Comparison of ENCODE assay signal across 19 cellular contexts in the genomic region with DNA sequence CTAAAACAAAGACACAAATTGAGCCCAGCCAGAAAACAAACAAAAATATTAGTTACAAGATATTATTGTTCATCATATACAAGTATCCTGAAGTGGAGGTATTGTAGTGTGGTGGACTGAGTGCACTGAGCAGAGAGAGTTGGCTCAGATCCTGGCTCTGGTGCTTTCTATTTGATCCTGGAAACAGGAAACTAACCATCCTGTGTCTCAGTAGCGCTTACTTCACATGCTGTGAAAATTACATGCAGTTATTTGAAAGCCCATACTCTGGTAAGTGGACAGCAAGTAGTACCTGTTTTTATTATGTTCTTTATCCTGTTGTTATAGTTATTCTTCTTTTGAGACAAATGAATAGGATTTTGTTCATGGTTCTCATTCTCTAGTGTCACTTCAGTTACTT.
DNase-seq lines count a peak whose midpoint lies in the region; ATAC-seq, FAIRE-seq and TF ChIP-seq lines count a peak whose summit lies in the region.
"Had no signal": no experiment of that assay in that cellular context is flagged by ENCODE, and none has a peak within 500 bp of the region (broad histone marks: within the 10 kb centered on the region; RNA-seq: fewer than 3 reads in every experiment).

No MANE protein-coding gene starts in this region.

- H3K36me3 Mint-ChIP-seq in endodermal cell (ENCODE audit: low read depth) (no peaks in the 10 kb centered on the region), neural progenitor cell (peaks cover 8% of the 10 kb centered on the region), T-helper 17 cell (ENCODE audit: low read depth) (no peaks in the 10 kb centered on the region)

- H3K27me3 Mint-ChIP-seq in endodermal cell (ENCODE audit: insufficient read depth) = no peaks in the 10 kb centered on the region
- peaks cover 3% of the 10 kb centered on the region for H3K27me3 Mint-ChIP-seq in neural progenitor cell (ENCODE audit: insufficient read depth, low read depth)
- peaks cover 5% of the 10 kb centered on the region for H3K27me3 Mint-ChIP-seq in T-helper 17 cell

- H3K4me2 ChIP-seq in neural progenitor cell = peak overlapping the region; percentile 42

- no peaks in the 10 kb centered on the region for H4K20me1 ChIP-seq in neural progenitor cell (ENCODE audit: low read depth)

- H3F3A ChIP-seq in neural progenitor cell (ENCODE audit: low read depth) = peaks cover 4% of the 10 kb centered on the region

- no peak for TF ChIP-seq POLR2A in vagina (IDR thresholded peaks at IDR 0.05)

- H3K9me3 ChIP-seq in HUES64 (ENCODE audit: insufficient read depth, low read depth, low read length) = no peaks in the 10 kb centered on the region
- H3K9me3 ChIP-seq in endodermal cell (ENCODE audit: control insufficient read depth, low read length) = peaks cover 29% of the 10 kb centered on the region
- H3K9me3 ChIP-seq in neural progenitor cell (ENCODE audit: low read depth) = no peaks in the 10 kb centered on the region
- no peaks in the 10 kb centered on the region for H3K9me3 ChIP-seq in T-helper 17 cell (ENCODE audit: control insufficient read depth, low read length, poor library complexity, severe bottlenecking)
- H3K9me3 ChIP-seq in vagina = no peaks in the 10 kb centered on the region
- H3K9me3 ChIP-seq: HAP-1, Peyer's patch, SJSA1 had no signal

- H3K9ac ChIP-seq in HUES64 (ENCODE audit: low read depth, low read length) (peak overlapping the region; percentile 6; the same call in 1 of the 2 replicates), endodermal cell (ENCODE audit: extremely low read depth, low read length, poor library complexity, severe bottlenecking) (no peak overlapping the region), neural progenitor cell (no peak overlapping the region)

- H3K4me3 ChIP-seq in HUES64 (ENCODE audit: low read length) = peak overlapping the region; percentile 7; the same call in 1 of the 2 replicates
- no peak overlapping the region for H3K4me3 ChIP-seq in endodermal cell (ENCODE audit: low read length)
- no peak overlapping the region for H3K4me3 ChIP-seq in neural progenitor cell
- no peak overlapping the region for H3K4me3 ChIP-seq in vagina
- H3K4me3 ChIP-seq: HAP-1, Peyer's patch, SJSA1 had no signal

- DNase-seq in GM18507 (ENCODE audit: extremely low spot score, insufficient read length, low read depth) = no peak
- DNase-seq in endodermal cell = peak; percentile 42
- no peak for DNase-seq in neural progenitor cell (ENCODE audit: low spot score)
- no peak for DNase-seq in cerebellum (ENCODE audit: low spot score)
- no peak for DNase-seq in T-helper 17 cell
- DNase-seq in vagina (ENCODE audit: extremely low spot score in 2 of 2) = no peak
- DNase-seq: AML-193, KBM-7, NCI-H1105 treated with DMSO at 0.1 percent for 48 hours, NCI-H1694, NCI-H2081 treated with DMSO at 0.1 percent for 48 hours, NCI-H345, NCI-H526, Peyer's patch had no signal

- peaks cover 31% of the 10 kb centered on the region for H3K4me1 ChIP-seq in HUES64 (ENCODE audit: insufficient read depth, low read length)
- H3K4me1 ChIP-seq in endodermal cell (ENCODE audit: control insufficient read depth, insufficient read depth, low read length) = no peaks in the 10 kb centered on the region
- peaks cover 16% of the 10 kb centered on the region for H3K4me1 ChIP-seq in neural progenitor cell
- no peaks in the 10 kb centered on the region for H3K4me1 ChIP-seq in vagina
- H3K4me1 ChIP-seq: HAP-1, Peyer's patch, SJSA1 had no signal

- H3K27ac ChIP-seq in HUES64 (ENCODE audit: low read depth, low read length) (peak overlapping the region; percentile 85), endodermal cell (ENCODE audit: low read depth, low read length) (no peak overlapping the region), neural progenitor cell (no peak overlapping the region), vagina (no peak overlapping the region)
- H3K27ac ChIP-seq: C4-2B, Peyer's patch, SJSA1 had no signal

- ATAC-seq in T-helper 17 cell = no peak

- H3K27ac Mint-ChIP-seq in endodermal cell (peak overlapping the region; percentile 18), neural progenitor cell (no peak overlapping the region), T-helper 17 cell (no peak overlapping the region)

- 67% methylated on average over 1 of the region's 1 CpG for WGBS in HUES64
- 71 to 76% methylated on average over 1 of the region's 1 CpG for WGBS in endodermal cell (ENCODE audit: insufficient coverage in 1 of 2, insufficient read length in 1 of 2), 2 experiments

- H2AFZ ChIP-seq in neural progenitor cell (replicated peaks) = no peak overlapping the region

- H3K9me3 Mint-ChIP-seq in endodermal cell (peaks cover 9% of the 10 kb centered on the region), neural progenitor cell (peaks cover 25% of the 10 kb centered on the region)

- H3K27me3 ChIP-seq in HUES64 (ENCODE audit: insufficient read depth, low read length) = no peaks in the 10 kb centered on the region; the same call in 1 of the 2 replicates
- H3K27me3 ChIP-seq in endodermal cell (ENCODE audit: control insufficient read depth, insufficient read depth, low read length, poor library complexity, severe bottlenecking) = no peaks in the 10 kb centered on the region
- H3K27me3 ChIP-seq in neural progenitor cell = peaks cover 54% of the 10 kb centered on the region
- no peaks in the 10 kb centered on the region for H3K27me3 ChIP-seq in vagina
- H3K27me3 ChIP-seq: Peyer's patch, SJSA1 had no signal

- TF ChIP-seq CTCF in endodermal cell (conservative IDR thresholded peaks at IDR 0.05) = no peak
- TF ChIP-seq CTCF in neural progenitor cell (IDR thresholded peaks at IDR 0.05) = no peak
- TF ChIP-seq CTCF in vagina (IDR thresholded peaks at IDR 0.05) = no peak

- FAIRE-seq in GM18507 (lab: Jason Lieb, UNC) = peak; percentile 5
- FAIRE-seq: D721Med had no signal

- H3K36me3 ChIP-seq in HUES64 (ENCODE audit: insufficient read depth, low read length) = no peaks in the 10 kb centered on the region
- no peaks in the 10 kb centered on the region for H3K36me3 ChIP-seq in endodermal cell (ENCODE audit: control insufficient read depth, insufficient read depth, low read length)
- no peaks in the 10 kb centered on the region for H3K36me3 ChIP-seq in neural progenitor cell
- H3K36me3 ChIP-seq in vagina = no peaks in the 10 kb centered on the region
- H3K36me3 ChIP-seq: HAP-1, Peyer's patch, SJSA1 had no signal

- H3K79me2 ChIP-seq in neural progenitor cell (ENCODE audit: low read depth) = no peaks in the 10 kb centered on the region

- H3K4me1 Mint-ChIP-seq in endodermal cell (peaks cover 25% of the 10 kb centered on the region), neural progenitor cell (peaks cover 27% of the 10 kb centered on the region), T-helper 17 cell (peaks cover 3% of the 10 kb centered on the region)

- H3K4me3 Mint-ChIP-seq in endodermal cell = no peak overlapping the region
- H3K4me3 Mint-ChIP-seq in neural progenitor cell = no peak overlapping the region
- H3K4me3 Mint-ChIP-seq in T-helper 17 cell = no peak overlapping the region

- intact Hi-C loops in vagina (cut with DNase I) = no loop called here
